ENCODE assay signal across 8 cellular contexts in genomic region chr13:50125306-50125555, GRCh38.
DNase-seq lines count a peak whose midpoint lies in the region; ATAC-seq and TF ChIP-seq lines count a peak whose summit lies in the region.

No MANE protein-coding gene starts in this region.

- no peak overlapping the region for H2AK5ac ChIP-seq in IMR-90 (ENCODE audit: low read depth, low read length)

- in situ Hi-C loops in IMR-90 (cut with MboI; ENCODE audit: low sequenced_read_pairs), result no loop called here

- H3K36me3 ChIP-seq in IMR-90 (ENCODE audit: control insufficient read depth, insufficient read depth, low read length), result peaks cover 5% of the 10 kb centered on the region; the same call in 1 of the 2 replicates
- H3K36me3 ChIP-seq in mucosa of rectum (ENCODE audit: control insufficient read depth in 2 of 2, insufficient read depth in 2 of 2, low read length in 2 of 2), result no peaks in the 10 kb centered on the region

- DNase-seq in activated CD4-positive, alpha-beta T cell treated with anti-CD3 and anti-CD28 coated beads, Interleukin-2, amount 10 ng/mL, durations not matched to agents 7 days and 5 days, result no peak
- no peak for DNase-seq in activated CD4-positive, alpha-beta T cell treated with anti-CD3 and anti-CD28 coated beads, Interleukin-2, amount 50 U/mL, for 4 hours
- DNase-seq in IMR-90, result no peak
- DNase-seq in chondrocyte (ENCODE audit: low spot score), result no peak
- no peak for DNase-seq in glomerular visceral epithelial cell (ENCODE audit: extremely low spot score)
- DNase-seq in stimulated activated CD8-positive, alpha-beta memory T cell treated with anti-CD3 and anti-CD28 coated beads, Interleukin-4, amount 100 ng/mL, for 48 hours, result no peak
- DNase-seq in foreskin melanocyte, result no peak

- H2BK20ac ChIP-seq in IMR-90 (ENCODE audit: low read depth, low read length), result no peak overlapping the region

- peaks cover 11% of the 10 kb centered on the region for H3K9me1 ChIP-seq in IMR-90 (ENCODE audit: insufficient read depth, low read length)

- intact Hi-C loops in IMR-90 (cut with micrococcal nuclease), result loop anchor here (1.0 to 10.0 kb wide), 6 partner anchors 128 to 790 kb away; partner anchors contain the start of gene TRIM13

- H3K27ac ChIP-seq in IMR-90 (ENCODE audit: insufficient read depth, low read length) (peak overlapping the region; percentile 95), mucosa of rectum (ENCODE audit: low read depth in 2 of 2, low read length in 2 of 2) (peak overlapping the region; percentile 100)

- H3K27me3 Mint-ChIP-seq in activated CD4-positive, alpha-beta T cell treated with anti-CD3 and anti-CD28 coated beads, Interleukin-2, amount 10 ng/mL, durations not matched to agents 7 days and 5 days, result peaks cover 27% of the 10 kb centered on the region
- H3K27me3 Mint-ChIP-seq in chondrocyte (ENCODE audit: low read depth), result peaks cover 6% of the 10 kb centered on the region

- peaks cover 17 to 37% of the 10 kb centered on the region in 2 experiments for H3K79me1 ChIP-seq in IMR-90 (ENCODE audit: low read depth in 1 of 2, low read length in 2 of 2)

- peak overlapping the region; percentile 95 for H2AK9ac ChIP-seq in IMR-90 (replicated peaks; ENCODE audit: low read depth, low read length, poor library complexity)

- peak overlapping the region; percentile 53 for H3K4me2 ChIP-seq in IMR-90 (ENCODE audit: low read depth, low read length)

- POLR2A ChIA-PET in activated CD4-positive, alpha-beta T cell treated with anti-CD3 and anti-CD28 coated beads, Interleukin-2, amount 10 ng/mL, durations not matched to agents 7 days and 5 days (lab: Charles Lee), result interaction anchor here (0.6 to 2.1 kb wide), 3 partner anchors 42 to 787 kb away, joined by 4 to 9 read pairs (median 4); no protein-coding TSS in a partner anchor
- POLR2A ChIA-PET in IMR-90 (lab: Charles Lee; ENCODE audit: unreplicated experiment), result interaction anchor here (2.1 kb wide), 2 partner anchors 11 to 405 kb away, joined by 9 to 10 read pairs; no protein-coding TSS in a partner anchor

- peak overlapping the region; percentile 89 for H3K27ac Mint-ChIP-seq in activated CD4-positive, alpha-beta T cell treated with anti-CD3 and anti-CD28 coated beads, Interleukin-2, amount 10 ng/mL, durations not matched to agents 7 days and 5 days
- H3K27ac Mint-ChIP-seq in chondrocyte (ENCODE audit: unreplicated experiment), result peak overlapping the region; percentile 91

- WGBS in IMR-90 (ENCODE audit: extremely low coverage in 2 of 2, insufficient read length in 1 of 2), 2 experiments, result no CpG with 5 or more reads among the region's 31 CpGs

- H4K5ac ChIP-seq in IMR-90 (ENCODE audit: low read depth, low read length), result no peak overlapping the region

- 0 out of 2 replicates have a peak overlapping the region, but pooled peaks have one; percentile 82 for H3K23ac ChIP-seq in IMR-90 (ENCODE audit: low read depth, low read length)

- CTCF ChIA-PET in activated CD4-positive, alpha-beta T cell treated with anti-CD3 and anti-CD28 coated beads, Interleukin-2, amount 10 ng/mL, durations not matched to agents 7 days and 5 days (lab: Charles Lee), result interaction anchor here (3.0 kb wide), 1 partner anchor 47 kb away, joined by 9 read pairs; no protein-coding TSS in a partner anchor
- CTCF ChIA-PET in IMR-90 (lab: Yijun Ruan, JAX), result interaction anchor here (1.5 kb wide), 1 partner anchor 149 kb away, joined by 6 read pairs; no protein-coding TSS in a partner anchor

- no peaks in the 10 kb centered on the region for H3K9me3 Mint-ChIP-seq in activated CD4-positive, alpha-beta T cell treated with anti-CD3 and anti-CD28 coated beads, Interleukin-2, amount 10 ng/mL, durations not matched to agents 7 days and 5 days
- H3K9me3 Mint-ChIP-seq in chondrocyte (ENCODE audit: low read depth), result no peaks in the 10 kb centered on the region

- peak overlapping the region; percentile 3; the same call in 1 of the 2 replicates for H3K18ac ChIP-seq in IMR-90 (ENCODE audit: low read depth, low read length)

- H2BK15ac ChIP-seq in IMR-90 (ENCODE audit: low read depth, low read length), result no peak overlapping the region

- H3K9me3 ChIP-seq in IMR-90 (ENCODE audit: control insufficient read depth, insufficient read depth, low read length), result no peaks in the 10 kb centered on the region; the same call in 1 of the 2 replicates
- no peaks in the 10 kb centered on the region for H3K9me3 ChIP-seq in mucosa of rectum (ENCODE audit: control insufficient read depth in 2 of 2, low read length in 2 of 2)

- no peak for ATAC-seq in IMR-90 (ENCODE audit: low read depth)

- H2BK5ac ChIP-seq in IMR-90 (ENCODE audit: low read depth, low read length, poor library complexity, severe bottlenecking), result peak overlapping the region; percentile 91

- peaks cover 54% of the 10 kb centered on the region for H3K4me1 Mint-ChIP-seq in activated CD4-positive, alpha-beta T cell treated with anti-CD3 and anti-CD28 coated beads, Interleukin-2, amount 10 ng/mL, durations not matched to agents 7 days and 5 days
- H3K4me1 Mint-ChIP-seq in chondrocyte (ENCODE audit: low read depth), result peaks cover 50% of the 10 kb centered on the region

- peaks cover 27% of the 10 kb centered on the region for H3K36me3 Mint-ChIP-seq in activated CD4-positive, alpha-beta T cell treated with anti-CD3 and anti-CD28 coated beads, Interleukin-2, amount 10 ng/mL, durations not matched to agents 7 days and 5 days (ENCODE audit: low read depth)
- H3K36me3 Mint-ChIP-seq in chondrocyte (ENCODE audit: low read depth), result peaks cover 2% of the 10 kb centered on the region

- peaks cover 15% of the 10 kb centered on the region; the same call in 1 of the 2 replicates for H4K20me1 ChIP-seq in IMR-90 (ENCODE audit: insufficient read depth, low read length)

- H3K9ac ChIP-seq in IMR-90 (ENCODE audit: low read depth, low read length), result peak overlapping the region; percentile 93
- H3K9ac ChIP-seq in mucosa of rectum (ENCODE audit: low read depth in 1 of 2, low read length in 2 of 2), result peak overlapping the region; percentile 97 to 100

- dilution Hi-C loops in IMR-90 (cut with HindIII; ENCODE audit: low sequenced_read_pairs, unreplicated experiment), result no loop called here

- H3K4me3 ChIP-seq in IMR-90 (ENCODE audit: insufficient read depth, low read depth, low read length) (peak overlapping the region; percentile 89), mucosa of rectum (ENCODE audit: low read length in 2 of 2) (peak overlapping the region; percentile 85 to 87)

- peak overlapping the region; percentile 81 for H3K4me3 Mint-ChIP-seq in activated CD4-positive, alpha-beta T cell treated with anti-CD3 and anti-CD28 coated beads, Interleukin-2, amount 10 ng/mL, durations not matched to agents 7 days and 5 days
- H3K4me3 Mint-ChIP-seq in chondrocyte (ENCODE audit: unreplicated experiment), result peak overlapping the region; percentile 71

- TF ChIP-seq CTCF in IMR-90 (conservative IDR thresholded peaks at IDR 0.05; ENCODE audit: low read depth, low read length), result no peak
- no peak for TF ChIP-seq CTCF in chondrocyte (IDR thresholded peaks at IDR 0.05)

- H2BK120ac ChIP-seq in IMR-90 (ENCODE audit: low read depth, low read length), result peak overlapping the region; percentile 5; the same call in 1 of the 2 replicates

- no TSS peak for BruUV-seq in IMR-90 (replicated peaks; lab: Mats Ljungman, UMichigan)

- peak overlapping the region; percentile 60; the same call in 1 of the 2 replicates for H3K56ac ChIP-seq in IMR-90 (ENCODE audit: extremely low read depth, insufficient read depth, low read length)

- H3K4ac ChIP-seq in IMR-90 (ENCODE audit: low read depth, low read length), result peak overlapping the region; percentile 81

- no peak for TF ChIP-seq POLR2A in IMR-90 (IDR thresholded peaks at IDR 0.05; ENCODE audit: low read depth, low read length)

- H3K4me1 ChIP-seq in IMR-90 (ENCODE audit: control insufficient read depth, insufficient read depth, low read length) (peaks cover 7% of the 10 kb centered on the region), mucosa of rectum (ENCODE audit: control insufficient read depth in 2 of 2, insufficient read depth in 2 of 2, low read length in 2 of 2) (peaks cover 33 to 43% of the 10 kb centered on the region in 2 donors)

- H2AFZ ChIP-seq in IMR-90 (replicated peaks; ENCODE audit: low read length, poor library complexity), result peak overlapping the region; percentile 95

- H4K91ac ChIP-seq in IMR-90 (ENCODE audit: insufficient read depth, low read depth, low read length), result peak overlapping the region; percentile 84

- peak overlapping the region; percentile 90; the same call in 1 of the 2 replicates for H3K14ac ChIP-seq in IMR-90 (replicated peaks; ENCODE audit: low read depth, low read length)

- H3K27me3 ChIP-seq in IMR-90 (ENCODE audit: control insufficient read depth, insufficient read depth, low read length) (peaks cover 1% of the 10 kb centered on the region; the same call in 1 of the 2 replicates), mucosa of rectum (ENCODE audit: control insufficient read depth in 2 of 2, insufficient read depth in 2 of 2, low read length in 2 of 2) (peaks cover 17 to 18% of the 10 kb centered on the region in 2 donors)

- TF ChIP-seq RAD21 in IMR-90 (IDR thresholded peaks at IDR 0.05; ENCODE audit: low read length), result no peak

- peak overlapping the region; percentile 64 to 73; a peak in 2 of 4 replicates for H4K8ac ChIP-seq in IMR-90 (ENCODE audit: low read depth in 2 of 2, low read length in 2 of 2)

TF ChIP-seq in IMR-90, 13 proteins besides CTCF, POLR2A, EP300 and RAD21:
- TF ChIP-seq CHD1 (IDR thresholded peaks at IDR 0.05; ENCODE audit: low read depth, low read length) (no peak), NFE2L2 (IDR thresholded peaks at IDR 0.05; ENCODE audit: low read depth, low read length) (no peak), SMC3 (IDR thresholded peaks at IDR 0.05; ENCODE audit: low read depth, low read length) (no peak), RFX5 (IDR thresholded peaks at IDR 0.05; ENCODE audit: low read depth, low read length) (no peak)
TF ChIP-seq in IMR-90: peak in this region for 0.
